ENCODE assay signal across 8 cellular contexts in the genomic region with DNA sequence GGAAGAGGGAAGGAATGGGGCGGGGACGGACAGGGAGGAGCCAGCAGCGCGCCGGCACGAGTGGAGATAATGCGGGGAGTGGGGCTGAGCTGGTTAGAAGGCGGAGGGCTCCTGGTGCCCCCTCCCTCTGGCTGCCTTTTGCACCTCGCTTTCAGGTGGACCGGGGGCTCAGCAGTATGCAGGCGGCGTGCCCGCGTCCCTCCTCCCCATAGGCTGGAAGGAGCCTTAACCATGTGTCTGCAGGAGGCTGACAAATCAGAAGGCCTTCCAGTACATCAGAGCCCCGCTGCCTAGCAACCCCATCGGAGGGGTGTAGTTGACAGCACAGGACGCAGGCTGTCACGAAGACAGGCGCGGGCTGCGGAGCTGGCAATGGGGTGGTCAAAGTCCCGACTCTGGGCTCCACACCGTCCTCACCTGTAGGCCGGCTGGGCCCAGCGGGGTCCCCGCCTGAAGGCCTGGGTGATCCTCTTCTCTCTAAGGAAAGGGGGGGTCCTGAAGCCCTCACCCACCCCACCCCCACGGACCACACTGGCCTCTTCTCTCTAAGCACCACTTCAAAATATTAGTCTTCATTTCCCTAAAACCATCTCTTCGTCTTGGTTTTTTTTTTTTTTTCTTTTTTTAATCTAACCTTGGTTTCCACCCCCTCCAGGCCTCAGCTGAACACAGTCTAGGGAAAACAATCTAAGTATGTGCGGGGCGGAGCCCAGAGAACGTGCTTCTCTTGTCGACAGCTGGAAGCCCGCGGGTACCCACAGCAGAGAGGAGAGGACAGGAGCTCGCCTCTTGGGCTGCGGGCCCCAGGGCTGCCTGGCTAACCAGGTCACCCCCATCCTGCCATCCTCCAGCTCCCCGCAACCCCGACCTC. TPM values are rescaled to one million over a fixed set of nuclear protein-coding genes. Genes with fewer than 3 reads are reported as not detected.
DNase-seq lines count a peak whose midpoint lies in the region; ATAC-seq and TF ChIP-seq lines count a peak whose summit lies in the region.

No MANE protein-coding gene starts in this region.

- no peaks in the 10 kb centered on the region for H3K9me2 ChIP-seq in hepatocyte (replicated peaks; ENCODE audit: insufficient read depth)

- H3K4me1 ChIP-seq in hepatocyte (ENCODE audit: insufficient read depth), result peaks cover 39% of the 10 kb centered on the region

- peak overlapping the region; percentile 41 for H2AFZ ChIP-seq in hepatocyte

- TF ChIP-seq CTCF in GM10266 (IDR thresholded peaks at IDR 0.05; ENCODE audit: control insufficient read depth, insufficient read depth, low read depth, missing control alignments) (no peak), hepatocyte (IDR thresholded peaks at IDR 0.05; ENCODE audit: poor library complexity) (no peak)

- H3K36me3 Mint-ChIP-seq in T-helper 17 cell (ENCODE audit: low read depth), result peaks cover 2% of the 10 kb centered on the region

- H3K4me3 ChIP-seq in hepatocyte, result peak overlapping the region; percentile 70

- 14% methylated on average over 37 of the region's 38 CpGs for WGBS in hepatocyte (ENCODE audit: low lambda C conversion rate, missing lambda C conversion rate)

- H3K4me1 Mint-ChIP-seq in T-helper 17 cell, result peaks cover 46% of the 10 kb centered on the region

- H3K4me3 Mint-ChIP-seq in T-helper 17 cell, result peak overlapping the region; percentile 90

- H3K27me3 Mint-ChIP-seq in T-helper 17 cell, result no peaks in the 10 kb centered on the region

- H3K9me3 ChIP-seq in T-helper 17 cell (ENCODE audit: control insufficient read depth, low read length, poor library complexity, severe bottlenecking) (no peaks in the 10 kb centered on the region), hepatocyte (ENCODE audit: low read depth) (no peaks in the 10 kb centered on the region)

- ATAC-seq in T-helper 17 cell, result peak; percentile 54

- H3K36me3 ChIP-seq in hepatocyte (replicated peaks; ENCODE audit: insufficient read depth, low read depth), result no peaks in the 10 kb centered on the region

- no peaks in the 10 kb centered on the region for H3K27me3 ChIP-seq in hepatocyte

- H3K27ac Mint-ChIP-seq in T-helper 17 cell, result peak overlapping the region; percentile 99

- no peaks in the 10 kb centered on the region for H4K20me1 ChIP-seq in hepatocyte (ENCODE audit: insufficient read depth, poor library complexity, severe bottlenecking)

- H3K79me2 ChIP-seq in hepatocyte, result no peaks in the 10 kb centered on the region

- H3K4me2 ChIP-seq in hepatocyte, result peak overlapping the region; percentile 100

- H3K27ac ChIP-seq in hepatocyte, result peak overlapping the region; percentile 98

- DNase-seq in GM10266 (ENCODE audit: extremely low spot score), result peak; percentile 95
- peak; percentile 84 for DNase-seq in HCEC 1CT
- peak; percentile 90 for DNase-seq in MV-4-11 (lab: John Stamatoyannopoulos, UW)
- peak; percentile 42 to 50 (median 44) for DNase-seq in T-helper 17 cell
- DNase-seq in astrocyte of the hippocampus (ENCODE audit: low read depth, low spot score), result peak; percentile 90
- peak; percentile 85 for DNase-seq in hepatocyte (ENCODE audit: low spot score)
- DNase-seq in retina, result peak; percentile 93
- DNase-seq in COLO829 (ENCODE audit: low spot score), result no peak

RNA-seq across cellular contexts. Expression of a gene that starts 44.5 kb away (rescaled TPM):
- 10 to 100 TPM; 87.6 to 94.0 TPM for total RNA-seq in T-helper 17 cell
- 18.8 and 22.7 TPM in 2 replicates for total RNA-seq in hepatocyte
- polyA plus RNA-seq in hepatocyte, result 13.6 and 18.9 TPM in 2 replicates
